ENCODE assay signal across 35 cellular contexts in the genomic region with DNA sequence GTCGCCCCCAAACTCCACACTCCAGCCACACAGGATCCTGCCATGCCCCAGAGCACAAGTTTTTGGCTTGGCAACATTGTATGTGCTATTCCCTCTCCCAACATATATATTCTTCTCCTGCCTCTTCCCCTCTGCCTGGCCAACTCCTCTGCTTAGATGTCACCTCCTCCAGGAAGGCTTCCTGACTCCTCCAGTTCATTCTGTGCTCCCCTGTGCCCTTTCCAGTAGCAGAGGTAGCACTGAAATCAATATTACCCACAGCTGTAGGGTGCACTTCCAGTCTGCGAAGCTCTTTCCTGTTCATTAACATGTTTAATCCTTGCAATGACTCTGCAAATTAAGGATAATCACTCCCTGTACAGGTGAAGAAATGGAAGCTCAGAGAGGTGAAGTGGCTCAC. TPM values are rescaled to one million over a fixed set of nuclear protein-coding genes. Genes with fewer than 3 reads are reported as not detected.
"Had no signal": no experiment of that assay in that cellular context is flagged by ENCODE, and none has a peak within 500 bp of the region (broad histone marks: within the 10 kb centered on the region; RNA-seq: fewer than 3 reads in every experiment).

No MANE protein-coding gene starts in this region.

- H3K27ac Mint-ChIP-seq: activated B cell treated with CpG ODN at 0.5 μM for 24 hours; activated naive CD4-positive, alpha-beta T cell treated with anti-CD3 and anti-CD28 coated beads for 36 hours; activated naive CD4-positive, alpha-beta T cell treated with anti-CD3 and anti-CD28 coated beads, Interleukin-2, amount 50 U/mL, for 24 hours; activated naive CD8-positive, alpha-beta T cell treated with anti-CD3 and anti-CD28 coated beads, Interleukin-2, amount 10 ng/mL, durations not matched to agents 7 days and 5 days; activated T-cell treated with anti-CD3 and anti-CD28 coated beads, Interleukin-2, amount 50 U/mL, for 24 hours; activated T-cell treated with anti-CD3 and anti-CD28 coated beads, Interleukin-2, amount 50 U/mL, for 72 hours; T-helper 17 cell; T-helper 2 cell treated with Interferon-gamma antibody and Interleukin-4, amounts not matched to agents 5 μg/mL and 100 μg/mL, for 36 hours had no signal

- H3K9me3 Mint-ChIP-seq: activated B cell treated with CpG ODN at 0.5 μM for 24 hours; activated naive CD4-positive, alpha-beta T cell treated with anti-CD3 and anti-CD28 coated beads for 36 hours; activated naive CD4-positive, alpha-beta T cell treated with anti-CD3 and anti-CD28 coated beads, Interleukin-2, amount 50 U/mL, for 24 hours; activated naive CD8-positive, alpha-beta T cell treated with anti-CD3 and anti-CD28 coated beads, Interleukin-2, amount 10 ng/mL, durations not matched to agents 7 days and 5 days; activated T-cell treated with anti-CD3 and anti-CD28 coated beads, Interleukin-2, amount 50 U/mL, for 24 hours; activated T-cell treated with anti-CD3 and anti-CD28 coated beads, Interleukin-2, amount 50 U/mL, for 72 hours; brain; T-helper 2 cell treated with Interferon-gamma antibody and Interleukin-4, amounts not matched to agents 5 μg/mL and 100 μg/mL, for 36 hours had no signal

- ATAC-seq: activated CD4-positive, CD25-positive, alpha-beta regulatory T cell treated with anti-CD3 and anti-CD28 coated beads, Interleukin-2, amount 50 U/mL, for 24 hours; activated T-cell treated with anti-CD3 and anti-CD28 coated beads, Interleukin-2, amount 50 U/mL, for 72 hours; gastroesophageal sphincter; heart right ventricle; T-helper 17 cell had no signal

- H3K4me3 ChIP-seq: ascending aorta, breast epithelium, cardiac muscle cell, colonic mucosa, esophagus muscularis mucosa, gastroesophageal sphincter, heart right ventricle had no signal

- H3K4me1 Mint-ChIP-seq: activated B cell treated with CpG ODN at 0.5 μM for 24 hours; activated naive CD4-positive, alpha-beta T cell treated with anti-CD3 and anti-CD28 coated beads, Interleukin-2, amount 50 U/mL, for 24 hours; activated naive CD8-positive, alpha-beta T cell treated with anti-CD3 and anti-CD28 coated beads, Interleukin-2, amount 10 ng/mL, durations not matched to agents 7 days and 5 days; T-helper 17 cell had no signal

- H3K36me3 Mint-ChIP-seq: activated naive CD4-positive, alpha-beta T cell treated with anti-CD3 and anti-CD28 coated beads, Interleukin-2, amount 50 U/mL, for 24 hours; activated naive CD8-positive, alpha-beta T cell treated with anti-CD3 and anti-CD28 coated beads, Interleukin-2, amount 10 ng/mL, durations not matched to agents 7 days and 5 days; brain had no signal

- DNase-seq: activated B cell treated with CpG ODN at 0.5 μM for 24 hours; activated CD4-positive, alpha-beta T cell treated with anti-CD3 and anti-CD28 coated beads for 48 hours; activated CD4-positive, alpha-beta T cell treated with anti-CD3 and anti-CD28 coated beads, Interleukin-2, amount 50 U/mL, for 1 hour; activated CD4-positive, alpha-beta T cell treated with anti-CD3 and anti-CD28 coated beads, Interleukin-2, amount 50 U/mL, for 48 hours; activated CD8-positive, alpha-beta memory T cell treated with anti-CD3 and anti-CD28 coated beads, Interleukin-2, amount 50 U/mL, for 48 hours; activated gamma-delta T cell treated with Interleukin-2 at 50 U/mL for 16 hours; activated naive CD4-positive, alpha-beta T cell treated with anti-CD3 and anti-CD28 coated beads for 36 hours; activated naive CD8-positive, alpha-beta T cell treated with anti-CD3 and anti-CD28 coated beads, Interleukin-2, amount 10 ng/mL, durations not matched to agents 7 days and 5 days; activated T-cell treated with anti-CD3 and anti-CD28 coated beads for 4 hours; activated T-cell treated with anti-CD3 and anti-CD28 coated beads, Interleukin-2, amount 50 U/mL, for 24 hours; activated T-cell treated with anti-CD3 and anti-CD28 coated beads, Interleukin-2, amount 50 U/mL, for 72 hours; central memory CD4-positive, alpha-beta T cell; cerebellar nuclear complex; colonic mucosa; effector CD8-positive, alpha-beta T cell; foreskin melanocyte; heart right ventricle; T-helper 1 cell; T-helper 17 cell; T1000; WERI-Rb-1 had no signal

- H3K27ac ChIP-seq: ascending aorta, breast epithelium, cardiac muscle cell, colonic mucosa, esophagus muscularis mucosa, gastroesophageal sphincter, heart right ventricle, WERI-Rb-1 had no signal

- H3K27me3 ChIP-seq: ascending aorta, breast epithelium, cardiac muscle cell, colonic mucosa, esophagus muscularis mucosa, gastroesophageal sphincter, heart right ventricle had no signal

- H3K9me3 ChIP-seq: ascending aorta, breast epithelium, colonic mucosa, esophagus muscularis mucosa, gastroesophageal sphincter, heart right ventricle had no signal

- H3K4me3 Mint-ChIP-seq: activated B cell treated with CpG ODN at 0.5 μM for 24 hours; activated naive CD4-positive, alpha-beta T cell treated with anti-CD3 and anti-CD28 coated beads for 36 hours; activated naive CD4-positive, alpha-beta T cell treated with anti-CD3 and anti-CD28 coated beads, Interleukin-2, amount 50 U/mL, for 24 hours; activated naive CD8-positive, alpha-beta T cell treated with anti-CD3 and anti-CD28 coated beads, Interleukin-2, amount 10 ng/mL, durations not matched to agents 7 days and 5 days; activated T-cell treated with anti-CD3 and anti-CD28 coated beads, Interleukin-2, amount 50 U/mL, for 24 hours; activated T-cell treated with anti-CD3 and anti-CD28 coated beads, Interleukin-2, amount 50 U/mL, for 72 hours; brain; T-helper 17 cell; T-helper 2 cell treated with Interferon-gamma antibody and Interleukin-4, amounts not matched to agents 5 μg/mL and 100 μg/mL, for 36 hours had no signal

- H3K4me1 ChIP-seq: breast epithelium, colonic mucosa, esophagus muscularis mucosa, gastroesophageal sphincter had no signal

- H3K27me3 Mint-ChIP-seq: activated B cell treated with CpG ODN at 0.5 μM for 24 hours; activated naive CD4-positive, alpha-beta T cell treated with anti-CD3 and anti-CD28 coated beads, Interleukin-2, amount 50 U/mL, for 24 hours; activated naive CD8-positive, alpha-beta T cell treated with anti-CD3 and anti-CD28 coated beads, Interleukin-2, amount 10 ng/mL, durations not matched to agents 7 days and 5 days; activated T-cell treated with anti-CD3 and anti-CD28 coated beads, Interleukin-2, amount 50 U/mL, for 24 hours; brain; T-helper 17 cell had no signal

- H3K36me3 ChIP-seq: breast epithelium, colonic mucosa, WERI-Rb-1 had no signal

RNA-seq across cellular contexts. Expression of a gene that starts 21.7 kb away (rescaled TPM):
- total RNA-seq: activated B cell treated with CpG ODN at 0.5 μM for 24 hours; activated naive CD4-positive, alpha-beta T cell treated with anti-CD3 and anti-CD28 coated beads for 36 hours; activated naive CD8-positive, alpha-beta T cell treated with anti-CD3 and anti-CD28 coated beads, Interleukin-2, amount 10 ng/mL, durations not matched to agents 7 days and 5 days; activated T-cell treated with anti-CD3 and anti-CD28 coated beads, Interleukin-2, amount 50 U/mL, for 72 hours; ascending aorta; breast epithelium; cardiac muscle cell; colonic mucosa; dermis microvascular lymphatic vessel endothelial cell; epithelial cell of proximal tubule; esophagus muscularis mucosa; fibroblast of lung; fibroblast of villous mesenchyme; gastroesophageal sphincter; glomerular endothelial cell; heart right ventricle; T-helper 17 cell had no signal
- polyA plus RNA-seq: cardiac muscle cell, fibroblast of lung, heart right ventricle had no signal
